ENCODE assay signal across 8 cellular contexts in genomic region chr10:110495731-110496552, GRCh38. TPM values are rescaled to one million over a fixed set of nuclear protein-coding genes. Genes with fewer than 3 reads are reported as not detected.
DNase-seq lines count a peak whose midpoint lies in the region; ATAC-seq and TF ChIP-seq lines count a peak whose summit lies in the region.

No MANE protein-coding gene starts in this region.

- TF ChIP-seq CTCF in right atrium auricular region (IDR thresholded peaks at IDR 0.05) = no peak
- no peak for TF ChIP-seq CTCF in smooth muscle cell (IDR thresholded peaks at IDR 0.05; ENCODE audit: borderline replicate concordance, insufficient read depth, poor library complexity, severe bottlenecking)

- H3K4me1 ChIP-seq in right atrium auricular region = peaks cover 0 to 43% of the 10 kb centered on the region in 2 donors
- peaks cover 23% of the 10 kb centered on the region for H3K4me1 ChIP-seq in smooth muscle cell (ENCODE audit: low read depth)

- peak; percentile 53 for ATAC-seq in activated naive CD8-positive, alpha-beta T cell treated with anti-CD3 and anti-CD28 coated beads, Interleukin-2, amount 50 U/mL, for 24 hours
- ATAC-seq in HG03521 (IDR thresholded peaks at IDR 0.05; ENCODE audit: unreplicated experiment) (no peak), HG03342 (IDR thresholded peaks at IDR 0.05; ENCODE audit: unreplicated experiment) (no peak)

- H3K4me1 Mint-ChIP-seq in activated naive CD8-positive, alpha-beta T cell treated with anti-CD3 and anti-CD28 coated beads, Interleukin-2, amount 50 U/mL, for 24 hours = peaks cover 41% of the 10 kb centered on the region

- peaks cover 25% of the 10 kb centered on the region for H4K20me1 ChIP-seq in smooth muscle cell (ENCODE audit: low read depth)

- H3K4me3 ChIP-seq in right atrium auricular region (peak overlapping the region in 1 of 2 donors; percentile 82), smooth muscle cell (peak overlapping the region; percentile 86)

- H3K27ac Mint-ChIP-seq in activated naive CD8-positive, alpha-beta T cell treated with anti-CD3 and anti-CD28 coated beads, Interleukin-2, amount 50 U/mL, for 24 hours = peak overlapping the region; percentile 88

- peaks cover 9% of the 10 kb centered on the region for H3K79me2 ChIP-seq in smooth muscle cell (ENCODE audit: low read depth)

- H3K27ac ChIP-seq in right atrium auricular region (peak overlapping the region; percentile 95 to 97), smooth muscle cell (ENCODE audit: low read depth) (peak overlapping the region; percentile 94)

- H3K27me3 Mint-ChIP-seq in activated naive CD8-positive, alpha-beta T cell treated with anti-CD3 and anti-CD28 coated beads, Interleukin-2, amount 50 U/mL, for 24 hours = peaks cover 1% of the 10 kb centered on the region

- peak overlapping the region; percentile 92 for H3K4me2 ChIP-seq in smooth muscle cell

- peaks cover 33% of the 10 kb centered on the region for H3K36me3 Mint-ChIP-seq in activated naive CD8-positive, alpha-beta T cell treated with anti-CD3 and anti-CD28 coated beads, Interleukin-2, amount 50 U/mL, for 24 hours (ENCODE audit: low read depth)

- WGBS in smooth muscle cell (ENCODE audit: low lambda C conversion rate) = 10% methylated on average over 25 of the region's 25 CpGs

- H3K9me3 Mint-ChIP-seq in activated naive CD8-positive, alpha-beta T cell treated with anti-CD3 and anti-CD28 coated beads, Interleukin-2, amount 50 U/mL, for 24 hours = no peaks in the 10 kb centered on the region

- H3K36me3 ChIP-seq in right atrium auricular region (no peaks in the 10 kb centered on the region), smooth muscle cell (ENCODE audit: low read depth) (no peaks in the 10 kb centered on the region)

- DNase-seq in GM03348 (ENCODE audit: low spot score) (peak; percentile 87), SK-N-DZ (ENCODE audit: low spot score) (peak; percentile 21), right atrium auricular region (ENCODE audit: low spot score) (peak; percentile 70), smooth muscle cell (lab: John Stamatoyannopoulos, UW; ENCODE audit: unreplicated experiment) (peak; percentile 17), NCI-H2081 (lab: John Stamatoyannopoulos, UW) (no peak)
- DNase-seq in activated naive CD8-positive, alpha-beta T cell treated with anti-CD3 and anti-CD28 coated beads, Interleukin-2, amount 50 U/mL, for 24 hours = peak; percentile 70

- H3K9ac ChIP-seq in smooth muscle cell (ENCODE audit: low read depth) = peak overlapping the region; percentile 29

- no peak overlapping the region for H2AFZ ChIP-seq in smooth muscle cell (ENCODE audit: low read depth)

- peaks cover 10% of the 10 kb centered on the region for H3F3A ChIP-seq in smooth muscle cell (ENCODE audit: low read depth)

- H3K27me3 ChIP-seq in right atrium auricular region = no peaks in the 10 kb centered on the region
- no peaks in the 10 kb centered on the region for H3K27me3 ChIP-seq in smooth muscle cell (ENCODE audit: low read depth)

- no peaks in the 10 kb centered on the region for H3K9me3 ChIP-seq in right atrium auricular region
- H3K9me3 ChIP-seq in smooth muscle cell (replicated peaks; ENCODE audit: low read depth) = no peaks in the 10 kb centered on the region

- H3K4me3 Mint-ChIP-seq in activated naive CD8-positive, alpha-beta T cell treated with anti-CD3 and anti-CD28 coated beads, Interleukin-2, amount 50 U/mL, for 24 hours = peak overlapping the region; percentile 91

RNA-seq across cellular contexts. Expression of gene DUSP5, which starts 1.8 kb away (rescaled TPM):
- polyA plus RNA-seq in SK-N-DZ (2014; cell fraction: cytosol; rRNA removed) = not detected in 2 replicates
- polyA plus RNA-seq in SK-N-DZ (2014; cell fraction: nucleus; rRNA removed) = 0.05 TPM in 1 of 2 replicates, not detected in the other
- total RNA-seq in right atrium auricular region = 10 to 100 TPM; 17.8 to 28.4 TPM
- total RNA-seq in smooth muscle cell = 22.7 and 23.6 TPM in 2 replicates
- 13.6 and 22.6 TPM in 2 replicates for polyA plus RNA-seq in smooth muscle cell

Comparison
In these comparisons a context has a peak if more than half of its experiments do, and no peak if none do; other contexts are left out.
1. DNase-seq: peak in GM03348 (single experiment), SK-N-DZ (single experiment), activated naive CD8-positive, alpha-beta T cell treated with anti-CD3 and anti-CD28 coated beads, Interleukin-2, amount 50 U/mL, for 24 hours (single experiment), right atrium auricular region (single experiment) and smooth muscle cell (single experiment); none in NCI-H2081 (0 of 2).